In the genomic region with DNA sequence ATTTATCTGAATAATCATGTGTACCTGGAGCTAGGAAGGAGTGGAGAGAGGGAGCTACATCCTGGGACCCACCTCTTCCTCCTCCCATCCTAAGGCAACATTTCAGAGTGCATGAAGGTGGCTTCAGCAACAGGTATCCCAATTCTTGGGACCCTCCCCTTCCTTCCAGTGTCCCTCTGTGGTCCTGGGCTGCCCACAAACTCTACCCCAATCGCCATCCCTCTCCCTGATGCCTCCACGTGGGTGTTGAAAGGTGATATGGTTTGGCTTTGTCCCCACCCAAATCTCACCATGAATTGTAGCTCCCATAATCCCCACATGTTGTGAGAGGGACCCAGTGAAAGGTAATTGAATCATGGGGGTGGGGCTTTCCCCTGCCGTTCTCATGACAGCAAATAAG, we compare ENCODE assay signal across 27 cellular contexts.
"Had no signal": no experiment of that assay in that cellular context is flagged by ENCODE, and none has a peak within 500 bp of the region (broad histone marks: within the 10 kb centered on the region; RNA-seq: fewer than 3 reads in every experiment).

No MANE protein-coding gene starts in this region.

- H3K4me3 Mint-ChIP-seq: stimulated activated effector memory CD8-positive, alpha-beta T cell treated with anti-CD3 and anti-CD28 coated beads, Interleukin-12 subunit alpha, Interleukin-12 subunit beta, amount 100 ng/mL, for 72 hours; stimulated activated memory B cell treated with anti-CD40 and anti-IgM and Interleukin-4, amounts not matched to agents 10 μg/mL and 1 μg/mL and 100 μg/mL, for 72 hours; stimulated activated naive B cell treated with anti-CD40 and anti-IgM and Interleukin-4, amounts not matched to agents 10 μg/mL and 1 μg/mL and 100 μg/mL, for 72 hours; stimulated activated naive CD8-positive, alpha-beta T cell treated with anti-CD3 and anti-CD28 coated beads, Interleukin-15, amount 100 ng/mL, for 72 hours; stimulated activated naive CD8-positive, alpha-beta T cell treated with anti-CD3 and anti-CD28 coated beads, Interleukin-15, Interleukin-2, amounts not matched to agents 100 ng/mL and 50 ng/mL, for 24 hours; type B pancreatic cell had no signal

- H3K27ac Mint-ChIP-seq: stimulated activated effector memory CD8-positive, alpha-beta T cell treated with anti-CD3 and anti-CD28 coated beads, Interleukin-12 subunit alpha, Interleukin-12 subunit beta, amount 100 ng/mL, for 72 hours; stimulated activated memory B cell treated with anti-CD40 and anti-IgM and Interleukin-4, amounts not matched to agents 10 μg/mL and 1 μg/mL and 100 μg/mL, for 72 hours; stimulated activated naive B cell treated with anti-CD40 and anti-IgM and Interleukin-4, amounts not matched to agents 10 μg/mL and 1 μg/mL and 100 μg/mL, for 72 hours; stimulated activated naive CD8-positive, alpha-beta T cell treated with anti-CD3 and anti-CD28 coated beads, Interleukin-15, Interleukin-2, amounts not matched to agents 100 ng/mL and 50 ng/mL, for 24 hours; type B pancreatic cell had no signal

- H3K27me3 ChIP-seq: stomach, suprapubic skin, testis, thyroid gland, tibial artery, tibial nerve, transverse colon, upper lobe of left lung, upper lobe of right lung, uterus had no signal

- H3K9me3 Mint-ChIP-seq: stimulated activated naive CD8-positive, alpha-beta T cell treated with anti-CD3 and anti-CD28 coated beads, Interleukin-15, Interleukin-2, amounts not matched to agents 100 ng/mL and 50 ng/mL, for 24 hours; type B pancreatic cell had no signal

- H3K9me3 ChIP-seq: stomach, suprapubic skin, testis, thoracic aorta, thyroid gland, tibial artery, tibial nerve, transverse colon, upper lobe of left lung, upper lobe of right lung, uterus had no signal

- H3K4me1 ChIP-seq: suprapubic skin, testis, thyroid gland, tibial nerve, transverse colon, upper lobe of left lung, upper lobe of right lung, uterus had no signal

- H3K36me3 Mint-ChIP-seq: stimulated activated effector memory CD8-positive, alpha-beta T cell treated with anti-CD3 and anti-CD28 coated beads, Interleukin-12 subunit alpha, Interleukin-12 subunit beta, amount 100 ng/mL, for 72 hours; type B pancreatic cell had no signal

- H3K4me1 Mint-ChIP-seq: stimulated activated effector memory CD8-positive, alpha-beta T cell treated with anti-CD3 and anti-CD28 coated beads, Interleukin-12 subunit alpha, Interleukin-12 subunit beta, amount 100 ng/mL, for 72 hours; stimulated activated memory B cell treated with anti-CD40 and anti-IgM and Interleukin-4, amounts not matched to agents 10 μg/mL and 1 μg/mL and 100 μg/mL, for 72 hours; stimulated activated naive B cell treated with anti-CD40 and anti-IgM and Interleukin-4, amounts not matched to agents 10 μg/mL and 1 μg/mL and 100 μg/mL, for 72 hours had no signal

- H3K27me3 Mint-ChIP-seq: stimulated activated memory B cell treated with anti-CD40 and anti-IgM and Interleukin-4, amounts not matched to agents 10 μg/mL and 1 μg/mL and 100 μg/mL, for 72 hours; stimulated activated naive CD8-positive, alpha-beta T cell treated with anti-CD3 and anti-CD28 coated beads, Interleukin-15, Interleukin-2, amounts not matched to agents 100 ng/mL and 50 ng/mL, for 24 hours had no signal

- H3K36me3 ChIP-seq: stomach, suprapubic skin, thoracic aorta, thyroid gland, tibial artery, tibial nerve, transverse colon, upper lobe of left lung, upper lobe of right lung, uterus had no signal

- H3K4me3 ChIP-seq: stomach, suprapubic skin, testis, thoracic aorta, thyroid gland, tibial artery, tibial nerve, transverse colon, upper lobe of left lung, upper lobe of right lung, uterus had no signal

- DNase-seq: stimulated activated CD4-positive, alpha-beta T cell treated with anti-CD3 and anti-CD28 coated beads, Interleukin-2, amount 100 ng/mL, for 48 hours; stimulated activated CD4-positive, alpha-beta T cell treated with anti-CD3 and anti-CD28 coated beads, Interleukin-4, amount 100 ng/mL, for 1 hour; stimulated activated CD4-positive, alpha-beta T cell treated with anti-CD3 and anti-CD28 coated beads, Interleukin-4, amount 100 ng/mL, for 24 hours; stimulated activated CD4-positive, alpha-beta T cell treated with anti-CD3 and anti-CD28 coated beads, Interleukin-4, amount 100 ng/mL, for 4 hours; stimulated activated CD8-positive, alpha-beta memory T cell treated with anti-CD3 and anti-CD28 coated beads, Interleukin-4, amount 100 ng/mL, for 48 hours; stimulated activated naive B cell treated with anti-CD40 and anti-IgM and Interleukin-4, amounts not matched to agents 10 μg/mL and 1 μg/mL and 100 μg/mL, for 72 hours; stimulated activated naive CD4-positive, alpha-beta T cell; stimulated activated naive CD4-positive, alpha-beta T cell treated with Interleukin-2 at 50 U/mL for 16 hours; stimulated activated naive CD8-positive, alpha-beta T cell treated with anti-CD3 and anti-CD28 coated beads, Interleukin-15, amount 100 ng/mL, for 72 hours; stimulated activated naive CD8-positive, alpha-beta T cell treated with anti-CD3 and anti-CD28 coated beads, Interleukin-15, Interleukin-2, amounts not matched to agents 100 U/mL and 50 U/mL, for 24 hours; stomach; substantia nigra; testis; thyroid gland; tibial artery; transverse colon; trophoblast cell; upper lobe of left lung; upper lobe of right lung; uterus had no signal

- H3K27ac ChIP-seq: stomach, suprapubic skin, testis, thoracic aorta, thyroid gland, tibial artery, tibial nerve, transverse colon, upper lobe of left lung, upper lobe of right lung, uterus had no signal
